Comparison of ENCODE assay signal across 22 cellular contexts in the genomic region with DNA sequence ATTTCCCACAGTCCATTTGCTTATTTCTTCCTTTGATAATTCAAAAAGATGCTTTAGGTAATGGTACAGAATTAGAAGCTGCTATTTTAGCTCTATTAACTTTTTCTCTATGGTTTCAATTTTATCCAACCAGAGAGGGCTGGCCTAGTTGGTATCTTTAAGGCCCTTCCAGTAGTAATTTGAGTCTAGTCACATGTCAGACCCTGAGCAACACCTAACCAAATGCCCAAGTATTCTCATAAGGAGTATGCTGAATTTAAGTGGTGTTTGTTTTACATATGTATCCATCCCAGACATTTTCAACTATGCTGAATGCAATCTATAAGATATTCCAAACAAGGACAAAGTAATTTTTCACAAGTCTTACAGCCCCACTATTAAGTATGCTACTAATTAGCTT. TPM values are rescaled to one million over a fixed set of nuclear protein-coding genes. Genes with fewer than 3 reads are reported as not detected.
A peak's percentile ranks its signal among the peaks of the same experiment; 100 is the strongest.
DNase-seq lines count a peak whose midpoint lies in the region; ATAC-seq and TF ChIP-seq lines count a peak whose summit lies in the region.
"Had no signal": no experiment of that assay in that cellular context is flagged by ENCODE, and none has a peak within 500 bp of the region (broad histone marks: within the 10 kb centered on the region; RNA-seq: fewer than 3 reads in every experiment).

No MANE protein-coding gene starts in this region.

- TF ChIP-seq POLR2A in esophagus muscularis mucosa (IDR thresholded peaks at IDR 0.05; ENCODE audit: low read depth) (no peak), gastrocnemius medialis (IDR thresholded peaks at IDR 0.05) (no peak)

- intact Hi-C loops in esophagus muscularis mucosa (cut with DNase I): no loop called here
- intact Hi-C loops in gastrocnemius medialis (cut with DNase I; ENCODE audit: low total_unique reads): no loop called here

- no peaks in the 10 kb centered on the region for H3K4me1 ChIP-seq in CD8-positive, alpha-beta memory T cell (ENCODE audit: insufficient read depth, low read length)
- peaks cover 14 to 26% (median 17%) of the 10 kb centered on the region in 4 donors for H3K4me1 ChIP-seq in esophagus muscularis mucosa
- H3K4me1 ChIP-seq in gastrocnemius medialis: peaks cover 26 to 34% of the 10 kb centered on the region in 2 donors
- H3K4me1 ChIP-seq: A549, BLaER1, esophagus squamous epithelium, neural progenitor cell, testis had no signal

- DNase-seq in activated T-cell treated with anti-CD3 and anti-CD28 coated beads, Interleukin-2, amount 50 U/mL, for 72 hours: no peak
- DNase-seq in activated T-cell treated with anti-CD3 and anti-CD28 coated beads for 4 hours (no peak), esophagus muscularis mucosa (ENCODE audit: extremely low spot score) (no peak), gastrocnemius medialis (no peak), NCI-H226 (no peak), NCI-H2227 (lab: John Stamatoyannopoulos, UW; ENCODE audit: unreplicated experiment) (no peak)
- DNase-seq in CD8-positive, alpha-beta memory T cell: no peak
- DNase-seq: activated CD4-positive, alpha-beta T cell treated with anti-CD3 and anti-CD28 coated beads, Interleukin-2, amount 10 ng/mL, durations not matched to agents 24 days and 14 days; activated effector memory CD4-positive, alpha-beta T cell treated with Interleukin-2 at 50 U/mL for 16 hours; esophagus squamous epithelium; hypothalamus; Kasumi-1; MV-4-11; NCI-H1694 treated with DMSO at 0.1 percent for 48 hours; NCI-H69; posterior cingulate gyrus; testis had no signal

- H3K27me3 Mint-ChIP-seq in activated T-cell treated with anti-CD3 and anti-CD28 coated beads, Interleukin-2, amount 50 U/mL, for 72 hours (ENCODE audit: low read depth): no peaks in the 10 kb centered on the region
- H3K27me3 Mint-ChIP-seq in CD8-positive, alpha-beta memory T cell: no peaks in the 10 kb centered on the region
- H3K27me3 Mint-ChIP-seq: activated CD4-positive, alpha-beta T cell treated with anti-CD3 and anti-CD28 coated beads, Interleukin-2, amount 10 ng/mL, durations not matched to agents 24 days and 14 days had no signal

- no peaks in the 10 kb centered on the region for H3K9me3 Mint-ChIP-seq in activated T-cell treated with anti-CD3 and anti-CD28 coated beads, Interleukin-2, amount 50 U/mL, for 72 hours
- no peaks in the 10 kb centered on the region for H3K9me3 Mint-ChIP-seq in CD8-positive, alpha-beta memory T cell
- H3K9me3 Mint-ChIP-seq: activated CD4-positive, alpha-beta T cell treated with anti-CD3 and anti-CD28 coated beads, Interleukin-2, amount 10 ng/mL, durations not matched to agents 24 days and 14 days; neural progenitor cell had no signal

- H3K9me3 ChIP-seq in CD8-positive, alpha-beta memory T cell (ENCODE audit: low read length): no peaks in the 10 kb centered on the region
- H3K9me3 ChIP-seq in esophagus muscularis mucosa: no peaks in the 10 kb centered on the region
- no peaks in the 10 kb centered on the region for H3K9me3 ChIP-seq in gastrocnemius medialis
- H3K9me3 ChIP-seq: A549, BLaER1, esophagus squamous epithelium, testis had no signal

- H3K27ac ChIP-seq in CD8-positive, alpha-beta memory T cell (ENCODE audit: low read depth, low read length): no peak overlapping the region
- H3K27ac ChIP-seq in esophagus muscularis mucosa (replicated peaks in 1 of 4) (peak overlapping the region in 3 of 4 donors; percentile 7 to 20 (median 13)), gastrocnemius medialis (peak overlapping the region; percentile 76 to 85 (median 80))
- H3K27ac ChIP-seq: A549, BLaER1, coronary artery, esophagus squamous epithelium, testis had no signal

- H3K27ac Mint-ChIP-seq in activated T-cell treated with anti-CD3 and anti-CD28 coated beads, Interleukin-2, amount 50 U/mL, for 72 hours: peak overlapping the region; percentile 57
- peak overlapping the region in 5 of 8 donors; percentile 8 to 68 (median 17) for H3K27ac Mint-ChIP-seq in CD8-positive, alpha-beta memory T cell
- H3K27ac Mint-ChIP-seq: activated CD4-positive, alpha-beta T cell treated with anti-CD3 and anti-CD28 coated beads, Interleukin-2, amount 10 ng/mL, durations not matched to agents 24 days and 14 days; neural progenitor cell had no signal

- no peak overlapping the region for H3K4me3 ChIP-seq in CD8-positive, alpha-beta memory T cell (ENCODE audit: low read length)
- no peak overlapping the region for H3K4me3 ChIP-seq in esophagus muscularis mucosa
- no peak overlapping the region for H3K4me3 ChIP-seq in gastrocnemius medialis
- H3K4me3 ChIP-seq: A549, BLaER1, coronary artery, esophagus squamous epithelium, neural progenitor cell, testis had no signal

- H3K27me3 ChIP-seq in CD8-positive, alpha-beta memory T cell (ENCODE audit: insufficient read depth, low read length, poor library complexity, severe bottlenecking): no peaks in the 10 kb centered on the region
- H3K27me3 ChIP-seq in esophagus muscularis mucosa: no peaks in the 10 kb centered on the region
- H3K27me3 ChIP-seq in gastrocnemius medialis: no peaks in the 10 kb centered on the region
- H3K27me3 ChIP-seq: BLaER1, esophagus squamous epithelium, neural progenitor cell, testis had no signal

- POLR2A ChIA-PET in CD8-positive, alpha-beta memory T cell (lab: Charles Lee): no interaction called here

- no peak overlapping the region for H3K4me3 Mint-ChIP-seq in activated T-cell treated with anti-CD3 and anti-CD28 coated beads, Interleukin-2, amount 50 U/mL, for 72 hours
- H3K4me3 Mint-ChIP-seq in CD8-positive, alpha-beta memory T cell: no peak overlapping the region
- H3K4me3 Mint-ChIP-seq: activated CD4-positive, alpha-beta T cell treated with anti-CD3 and anti-CD28 coated beads, Interleukin-2, amount 10 ng/mL, durations not matched to agents 24 days and 14 days; neural progenitor cell had no signal

- TF ChIP-seq EP300 in esophagus muscularis mucosa (IDR thresholded peaks at IDR 0.05): no peak

- ATAC-seq in activated T-cell treated with anti-CD3 and anti-CD28 coated beads, Interleukin-2, amount 50 U/mL, for 72 hours (replicated peaks in 1 of 2): no peak
- peak; percentile 42 to 46 for ATAC-seq in gastrocnemius medialis
- no peak for ATAC-seq in GM18498 (IDR thresholded peaks at IDR 0.05; ENCODE audit: unreplicated experiment)
- ATAC-seq: A549 had no signal

- H3K4me1 Mint-ChIP-seq in activated T-cell treated with anti-CD3 and anti-CD28 coated beads, Interleukin-2, amount 50 U/mL, for 72 hours (ENCODE audit: low read depth): peaks cover 5% of the 10 kb centered on the region
- peaks cover 0 to 22% (median 18%) of the 10 kb centered on the region in 3 donors for H3K4me1 Mint-ChIP-seq in CD8-positive, alpha-beta memory T cell
- H3K4me1 Mint-ChIP-seq: neural progenitor cell had no signal

- no peak for TF ChIP-seq CTCF in esophagus muscularis mucosa (IDR thresholded peaks at IDR 0.05)
- TF ChIP-seq CTCF in gastrocnemius medialis (IDR thresholded peaks at IDR 0.05 in 4 of 5, conservative IDR thresholded peaks at IDR 0.05 in 1 of 5): no peak

- CTCF ChIA-PET in CD8-positive, alpha-beta memory T cell (lab: Charles Lee): no interaction called here

- peaks cover 0 to 5% of the 10 kb centered on the region in 2 donors for H3K36me3 Mint-ChIP-seq in activated T-cell treated with anti-CD3 and anti-CD28 coated beads, Interleukin-2, amount 50 U/mL, for 72 hours (ENCODE audit: insufficient read depth in 2 of 2)
- peaks cover 0 to 71% (median 8%) of the 10 kb centered on the region in 3 donors for H3K36me3 Mint-ChIP-seq in CD8-positive, alpha-beta memory T cell

- peaks cover 13% of the 10 kb centered on the region for H3K36me3 ChIP-seq in CD8-positive, alpha-beta memory T cell (ENCODE audit: insufficient read depth, low read length)
- H3K36me3 ChIP-seq in esophagus muscularis mucosa (peaks cover 4 to 64% (median 38%) of the 10 kb centered on the region in 4 donors), gastrocnemius medialis (peaks cover 0 to 36% of the 10 kb centered on the region in 2 donors)

- in situ Hi-C loops in gastrocnemius medialis (cut with MboI; ENCODE audit: low sequenced_read_pairs in 4 of 4): no loop called here

RNA-seq across cellular contexts. Expression of gene DNAJC19, which starts 9.6 kb away (rescaled TPM):
- 10 to 100 TPM; 49.2 to 53.6 TPM for total RNA-seq in activated T-cell treated with anti-CD3 and anti-CD28 coated beads, Interleukin-2, amount 50 U/mL, for 72 hours
- 10 to 100 TPM; 70.2 to 72.0 TPM for total RNA-seq in CD8-positive, alpha-beta memory T cell
- 102 TPM for polyA plus RNA-seq in CD8-positive, alpha-beta memory T cell
- total RNA-seq in esophagus muscularis mucosa: 10 to 100 TPM; 28.4 to 65.6 (median 39.1) TPM
- total RNA-seq in gastrocnemius medialis: 10 to 100 TPM; 34.2 to 51.7 (median 38.0) TPM

Comparison
In these comparisons a context has a peak if more than half of its experiments do, and no peak if none do; other contexts are left out.
1. ATAC-seq: peak in gastrocnemius medialis (2 of 2); none in activated T-cell treated with anti-CD3 and anti-CD28 coated beads, Interleukin-2, amount 50 U/mL, for 72 hours (0 of 2) and GM18498 (single experiment).